In genomic region chr9:134053401-134053871, GRCh38 we compare ENCODE assay signal across 34 cellular contexts. TPM values are rescaled to one million over a fixed set of nuclear protein-coding genes. Genes with fewer than 3 reads are reported as not detected.
A peak's percentile ranks its signal among the peaks of the same experiment; 100 is the strongest.
DNase-seq lines count a peak whose midpoint lies in the region; ATAC-seq, FAIRE-seq and TF ChIP-seq lines count a peak whose summit lies in the region.
"Had no signal": no experiment of that assay in that cellular context is flagged by ENCODE, and none has a peak within 500 bp of the region (broad histone marks: within the 10 kb centered on the region; RNA-seq: fewer than 3 reads in every experiment).

No MANE protein-coding gene starts in this region.

- peaks cover 5% of the 10 kb centered on the region for H3K36me3 Mint-ChIP-seq in activated CD4-positive, alpha-beta T cell treated with anti-CD3 and anti-CD28 coated beads for 36 hours (ENCODE audit: low read depth)

- BruUV-seq in HepG2 (replicated peaks; lab: Mats Ljungman, UMichigan), result no TSS peak

- in situ Hi-C loops in HepG2 (cut with HindIII; ENCODE audit: extremely low pct_ligation_motif_present, low pct_unique_long_range_greater_than_20kb), result no loop called here

- POLR2A ChIA-PET in activated CD4-positive, alpha-beta T cell treated with anti-CD3 and anti-CD28 coated beads for 36 hours (lab: Charles Lee), result no interaction called here
- POLR2A ChIA-PET in HepG2 (lab: Yijun Ruan, JAX), result no interaction called here

- H2AFZ ChIP-seq in HepG2 (ENCODE audit: low read length), result no peak overlapping the region

- no peak for TF ChIP-seq RAD21 in HepG2 (CRISPR knock-in tag; IDR thresholded peaks at IDR 0.05)

- intact Hi-C loops in activated CD4-positive, alpha-beta T cell treated with anti-CD3 and anti-CD28 coated beads for 36 hours (cut with DNase I, micrococcal nuclease), result no loop called here
- intact Hi-C loops in HepG2 (cut with micrococcal nuclease; ENCODE audit: unreplicated experiment), result no loop called here
- intact Hi-C loops in sigmoid colon (cut with DNase I), result no loop called here
- intact Hi-C loops in uterus (cut with DNase I; ENCODE audit: low total_unique reads), result no loop called here

- H3K27ac ChIP-seq in HepG2 (ENCODE audit: extremely low read length, insufficient read depth, low read length), result no peak overlapping the region
- H3K27ac ChIP-seq in sigmoid colon, result no peak overlapping the region
- H3K27ac ChIP-seq in uterus, result no peak overlapping the region
- H3K27ac ChIP-seq: cardiac muscle cell, coronary artery, epithelial cell of prostate, testis had no signal

- no peak overlapping the region for H3K27ac Mint-ChIP-seq in activated CD4-positive, alpha-beta T cell treated with anti-CD3 and anti-CD28 coated beads for 36 hours
- H3K27ac Mint-ChIP-seq: activated naive CD8-positive, alpha-beta T cell; CD4-positive, alpha-beta memory T cell; naive B cell; stimulated activated naive CD8-positive, alpha-beta T cell treated with anti-CD3 and anti-CD28 coated beads, Interleukin-15, Interleukin-2, amounts not matched to agents 100 ng/mL and 50 ng/mL, for 24 hours had no signal

- TF ChIP-seq EP300 in HepG2 (IDR thresholded peaks at IDR 0.05; ENCODE audit: low read depth in 2 of 2, low read length in 2 of 2), result no peak
- TF ChIP-seq EP300 in HepG2 (CRISPR knock-in tag; IDR thresholded peaks at IDR 0.05; ENCODE audit: borderline replicate concordance), result no peak
- TF ChIP-seq EP300 in sigmoid colon (IDR thresholded peaks at IDR 0.05), result no peak

- no peak for TF ChIP-seq POLR2A in HepG2 (IDR thresholded peaks at IDR 0.05; ENCODE audit: insufficient read depth in 1 of 2, low read depth in 2 of 2, low read length in 2 of 2)
- TF ChIP-seq POLR2A in sigmoid colon (IDR thresholded peaks at IDR 0.05), result no peak
- TF ChIP-seq POLR2A in uterus (IDR thresholded peaks at IDR 0.05), result no peak

- 94% methylated on average over 11 of the region's 28 CpGs for WGBS in HepG2 (ENCODE audit: low lambda C conversion rate)
- WGBS in sigmoid colon, 2 donors, result 89 to 90% methylated on average over 28 of the region's 28 CpGs

- H3K4me3 ChIP-seq in endocrine pancreas (ENCODE audit: control insufficient read depth, insufficient read depth, low read length), result no peak overlapping the region
- H3K4me3 ChIP-seq in HepG2 (replicated peaks in 1 of 3; ENCODE audit: insufficient read depth in 1 of 3, low read depth in 2 of 3, low read length in 3 of 3), result no peak overlapping the region
- H3K4me3 ChIP-seq in sigmoid colon, result no peak overlapping the region
- H3K4me3 ChIP-seq in uterus, result no peak overlapping the region
- H3K4me3 ChIP-seq: cardiac muscle cell, coronary artery, GM12878, K562, smooth muscle cell, testis had no signal

- H3K9me3 ChIP-seq in endocrine pancreas (ENCODE audit: control insufficient read depth, low read length), result no peaks in the 10 kb centered on the region
- no peaks in the 10 kb centered on the region for H3K9me3 ChIP-seq in HepG2 (ENCODE audit: low read length)
- H3K9me3 ChIP-seq in sigmoid colon, result no peaks in the 10 kb centered on the region
- H3K9me3 ChIP-seq in uterus, result no peaks in the 10 kb centered on the region
- H3K9me3 ChIP-seq: testis had no signal

- H3K9ac ChIP-seq in endocrine pancreas (ENCODE audit: control insufficient read depth, insufficient read depth, low read length) (peak overlapping the region; percentile 33), HepG2 (ENCODE audit: insufficient read depth, low read depth, low read length) (no peak overlapping the region)

- no peak for ATAC-seq in activated CD4-positive, alpha-beta T cell treated with anti-CD3 and anti-CD28 coated beads for 36 hours
- no peak for ATAC-seq in HepG2
- ATAC-seq: GM12878, K562 had no signal

- CTCF ChIA-PET in activated CD4-positive, alpha-beta T cell treated with anti-CD3 and anti-CD28 coated beads for 36 hours (lab: Charles Lee), result no interaction called here
- CTCF ChIA-PET in HepG2 (lab: Yijun Ruan, JAX; ENCODE audit: low intra/inter-chr PET ratio, low total read pairs), result no interaction called here

- peak; percentile 1 for DNase-seq in activated CD4-positive, alpha-beta T cell treated with anti-CD3 and anti-CD28 coated beads for 36 hours
- DNase-seq in activated CD4-positive, alpha-beta T cell treated with anti-CD3 and anti-CD28 coated beads, Interleukin-2, amount 50 U/mL, for 48 hours, result no peak
- no peak for DNase-seq in HepG2 (ENCODE audit: low spot score)
- peak; percentile 60 for DNase-seq in sigmoid colon
- DNase-seq in DMS 273 (lab: John Stamatoyannopoulos, UW; ENCODE audit: unreplicated experiment), result no peak
- DNase-seq in SHP77 treated with DMSO at 0.1 percent for 48 hours (lab: John Stamatoyannopoulos, UW), result no peak
- DNase-seq in uterus, result no peak
- DNase-seq: 8988T; activated CD4-positive, alpha-beta T cell treated with anti-CD3 and anti-CD28 coated beads for 4 hours; activated effector memory CD4-positive, alpha-beta T cell treated with Interleukin-2 at 50 U/mL for 16 hours; CD4-positive, alpha-beta memory T cell; effector CD8-positive, alpha-beta T cell; hypothalamus; naive B cell; NCI-H1048; NCI-H1694 treated with DMSO at 0.1 percent for 48 hours; NCI-H2171; NCI-H526; NK-92 treated with Interleukin-12 subunit alpha and Interleukin-12 subunit beta, amount 100 ng/mL, for 24 hours; nucleus accumbens; SHP77; stimulated activated CD4-positive, alpha-beta T cell treated with anti-CD3 and anti-CD28 coated beads, Interleukin-1b, Interleukin-23, amount 100 ng/mL, for 48 hours; testis had no signal

- no peak for FAIRE-seq in HepG2 (lab: Jason Lieb, UNC)
- FAIRE-seq: GM12878, HTR-8/SVneo, K562, urothelium cell line had no signal

- H3K4me1 ChIP-seq in endocrine pancreas (ENCODE audit: control insufficient read depth, insufficient read depth, low read length) (no peaks in the 10 kb centered on the region), HepG2 (ENCODE audit: insufficient read depth, low read length) (peaks cover 31% of the 10 kb centered on the region), sigmoid colon (peaks cover 0 to 50% (median 43%) of the 10 kb centered on the region in 4 donors), uterus (peaks cover 6 to 15% of the 10 kb centered on the region in 2 donors)

- no peak overlapping the region for H3K4me2 ChIP-seq in HepG2 (ENCODE audit: low read depth, low read length)
- H3K4me2 ChIP-seq: smooth muscle cell had no signal

- H3K27me3 ChIP-seq in endocrine pancreas (ENCODE audit: control insufficient read depth, insufficient read depth, low read length) (no peaks in the 10 kb centered on the region), HepG2 (ENCODE audit: control insufficient read depth in 1 of 2, insufficient read depth in 2 of 2, low read length in 2 of 2) (no peaks in the 10 kb centered on the region), sigmoid colon (no peaks in the 10 kb centered on the region), uterus (no peaks in the 10 kb centered on the region)
- H3K27me3 ChIP-seq: cardiac muscle cell, testis had no signal

- no peaks in the 10 kb centered on the region for H3K27me3 Mint-ChIP-seq in activated CD4-positive, alpha-beta T cell treated with anti-CD3 and anti-CD28 coated beads for 36 hours
- H3K27me3 Mint-ChIP-seq: activated naive CD8-positive, alpha-beta T cell; CD4-positive, alpha-beta memory T cell; naive B cell; stimulated activated naive CD8-positive, alpha-beta T cell treated with anti-CD3 and anti-CD28 coated beads, Interleukin-15, Interleukin-2, amounts not matched to agents 100 ng/mL and 50 ng/mL, for 24 hours had no signal

- H4K20me1 ChIP-seq in HepG2 (ENCODE audit: insufficient read depth, low read length), result no peaks in the 10 kb centered on the region

- no peaks in the 10 kb centered on the region for H3K36me3 ChIP-seq in endocrine pancreas (ENCODE audit: control insufficient read depth, insufficient read depth, low read length)
- peaks cover 29 to 51% of the 10 kb centered on the region in 2 experiments for H3K36me3 ChIP-seq in HepG2 (replicated peaks in 1 of 2; ENCODE audit: control insufficient read depth in 1 of 2, insufficient read depth in 2 of 2, low read length in 2 of 2)
- H3K36me3 ChIP-seq in sigmoid colon, result peaks cover 17 to 52% (median 40%) of the 10 kb centered on the region in 4 donors
- H3K36me3 ChIP-seq in uterus, result no peaks in the 10 kb centered on the region

- H3K4me1 Mint-ChIP-seq in activated CD4-positive, alpha-beta T cell treated with anti-CD3 and anti-CD28 coated beads for 36 hours, result peaks cover 7% of the 10 kb centered on the region

- H3K4me3 Mint-ChIP-seq in activated CD4-positive, alpha-beta T cell treated with anti-CD3 and anti-CD28 coated beads for 36 hours, result no peak overlapping the region
- H3K4me3 Mint-ChIP-seq: activated naive CD8-positive, alpha-beta T cell; CD4-positive, alpha-beta memory T cell; naive B cell; stimulated activated naive CD8-positive, alpha-beta T cell treated with anti-CD3 and anti-CD28 coated beads, Interleukin-15, Interleukin-2, amounts not matched to agents 100 ng/mL and 50 ng/mL, for 24 hours had no signal

- H3K79me2 ChIP-seq in HepG2 (ENCODE audit: insufficient read depth, low read length), result peaks cover 47% of the 10 kb centered on the region

- TF ChIP-seq CTCF in HepG2 (CRISPR knock-in tag; IDR thresholded peaks at IDR 0.05), result no peak
- TF ChIP-seq CTCF in sigmoid colon (IDR thresholded peaks at IDR 0.05), result no peak
- no peak for TF ChIP-seq CTCF in uterus (IDR thresholded peaks at IDR 0.05)

- H3K9me3 Mint-ChIP-seq in activated CD4-positive, alpha-beta T cell treated with anti-CD3 and anti-CD28 coated beads for 36 hours (ENCODE audit: low read depth), result no peaks in the 10 kb centered on the region
- H3K9me3 Mint-ChIP-seq: naive B cell; stimulated activated naive CD8-positive, alpha-beta T cell treated with anti-CD3 and anti-CD28 coated beads, Interleukin-15, Interleukin-2, amounts not matched to agents 100 ng/mL and 50 ng/mL, for 24 hours had no signal

RNA-seq across cellular contexts. Expression of gene BRD3, which starts 14.4 kb away (rescaled TPM):
- 10 to 100 TPM; 33.8 to 39.2 TPM for total RNA-seq in activated CD4-positive, alpha-beta T cell treated with anti-CD3 and anti-CD28 coated beads for 36 hours
- total RNA-seq in HepG2 (2016; rRNA removed; fragmentation: Illumina TruSeq; extraction: Trizol) (5.9 and 11.2 TPM in 2 replicates), sigmoid colon (10 to 100 TPM; 21.8 to 34.5 (median 25.7) TPM), uterus (10 to 100 TPM in 3 of 4 donors, 1 to 10 TPM in 1; 7.2 to 85.0 (median 42.6) TPM)
- 1.2 TPM in 2 replicates for total RNA-seq in HepG2 (2016; cell fraction: cytosol; rRNA removed; fragmentation: Illumina TruSeq; extraction: Trizol; ENCODE audit: low read depth)
- 7.7 and 8.4 TPM in 2 replicates for total RNA-seq in HepG2 (2016; cell fraction: insoluble cytoplasmic fraction; rRNA removed; fragmentation: Illumina TruSeq; extraction: Trizol)
- total RNA-seq in HepG2 (2016; cell fraction: membrane; rRNA removed; fragmentation: Illumina TruSeq; extraction: Trizol), result 4.3 and 4.8 TPM in 2 replicates
- 8.6 and 9.0 TPM in 2 replicates for total RNA-seq in HepG2 (2016; cell fraction: nucleus; rRNA removed; fragmentation: Illumina TruSeq; extraction: Trizol)
- polyA plus RNA-seq in HepG2 (2011; rRNA removed) (12.8 and 12.9 TPM in 2 replicates), sigmoid colon (10 to 100 TPM in 1 of 3 donors, 1 to 10 TPM in 2; 4.4 to 14.9 (median 5.4) TPM)
- polyA plus RNA-seq in HepG2 (2011; cell fraction: cytosol; rRNA removed), result 7.3 and 8.3 TPM in 2 replicates
- 33.7 and 42.3 TPM in 2 replicates for polyA plus RNA-seq in HepG2 (2011; cell fraction: nucleus; rRNA removed)
- polyA plus RNA-seq in HepG2 (2012), result 22.7 and 27.4 TPM in 2 replicates
- 1.8 and 2.3 TPM in 2 replicates for polyA plus RNA-seq in HepG2 (2016; cell fraction: cytosol; fragmentation: Illumina TruSeq; extraction: Trizol; ENCODE audit: low read depth)
- polyA plus RNA-seq in HepG2 (2016; cell fraction: insoluble cytoplasmic fraction; fragmentation: Illumina TruSeq; extraction: Trizol; ENCODE audit: low read depth), result 12.6 and 17.1 TPM in 2 replicates
- polyA plus RNA-seq in HepG2 (2016; cell fraction: membrane; fragmentation: Illumina TruSeq; extraction: Trizol; ENCODE audit: low read depth), result 4.3 and 4.6 TPM in 2 replicates
- 21.2 and 21.4 TPM in 2 replicates for polyA plus RNA-seq in HepG2 (2016; cell fraction: nucleus; fragmentation: Illumina TruSeq; extraction: Trizol; ENCODE audit: insufficient read depth, low read depth)
- 15.0 and 25.5 TPM in 2 replicates for polyA minus RNA-seq in HepG2 (2011; rRNA and poly(A)+ RNA removed; ENCODE audit: low replicate concordance)
- polyA minus RNA-seq in HepG2 (2011; cell fraction: cytosol; rRNA and poly(A)+ RNA removed), result 23.5 and 27.0 TPM in 2 replicates
- polyA minus RNA-seq in HepG2 (2011; cell fraction: nucleus; rRNA and poly(A)+ RNA removed), result 13.3 and 16.8 TPM in 2 replicates

RNA-seq across cellular contexts. Expression of gene BRD3OS, which starts 28.2 kb away (rescaled TPM):
- 10 to 100 TPM; 15.1 to 18.0 TPM for total RNA-seq in activated CD4-positive, alpha-beta T cell treated with anti-CD3 and anti-CD28 coated beads for 36 hours
- total RNA-seq in HepG2 (2016; rRNA removed; fragmentation: Illumina TruSeq; extraction: Trizol) (4.9 and 5.0 TPM in 2 replicates), sigmoid colon (10 to 100 TPM; 11.7 to 19.4 (median 12.7) TPM), uterus (10 to 100 TPM in 2 of 4 donors, 1 to 10 TPM in 2; 7.4 to 23.9 (median 13.6) TPM)
- 2.6 and 4.1 TPM in 2 replicates for total RNA-seq in HepG2 (2016; cell fraction: cytosol; rRNA removed; fragmentation: Illumina TruSeq; extraction: Trizol; ENCODE audit: low read depth)
- total RNA-seq in HepG2 (2016; cell fraction: insoluble cytoplasmic fraction; rRNA removed; fragmentation: Illumina TruSeq; extraction: Trizol), result 4.9 and 5.5 TPM in 2 replicates
- total RNA-seq in HepG2 (2016; cell fraction: membrane; rRNA removed; fragmentation: Illumina TruSeq; extraction: Trizol), result 10.3 and 11.9 TPM in 2 replicates
- total RNA-seq in HepG2 (2016; cell fraction: nucleus; rRNA removed; fragmentation: Illumina TruSeq; extraction: Trizol), result 3.1 and 4.3 TPM in 2 replicates
- polyA plus RNA-seq in HepG2 (2011; rRNA removed) (3.9 and 5.7 TPM in 2 replicates), sigmoid colon (1 to 10 TPM; 3.9 to 7.8 (median 4.2) TPM)
- 3.3 and 4.0 TPM in 2 replicates for polyA plus RNA-seq in HepG2 (2011; cell fraction: cytosol; rRNA removed)
- 3.3 and 3.7 TPM in 2 replicates for polyA plus RNA-seq in HepG2 (2011; cell fraction: nucleus; rRNA removed)
- polyA plus RNA-seq in HepG2 (2012), result 2.3 and 2.6 TPM in 2 replicates
- 4.5 and 6.0 TPM in 2 replicates for polyA plus RNA-seq in HepG2 (2016; cell fraction: cytosol; fragmentation: Illumina TruSeq; extraction: Trizol; ENCODE audit: low read depth)
- polyA plus RNA-seq in HepG2 (2016; cell fraction: insoluble cytoplasmic fraction; fragmentation: Illumina TruSeq; extraction: Trizol; ENCODE audit: low read depth), result 5.4 and 5.8 TPM in 2 replicates
- polyA plus RNA-seq in HepG2 (2016; cell fraction: membrane; fragmentation: Illumina TruSeq; extraction: Trizol; ENCODE audit: low read depth), result 8.8 and 10.1 TPM in 2 replicates
- polyA plus RNA-seq in HepG2 (2016; cell fraction: nucleus; fragmentation: Illumina TruSeq; extraction: Trizol; ENCODE audit: insufficient read depth, low read depth), result 4.3 and 5.4 TPM in 2 replicates
- 5.6 and 12.7 TPM in 2 replicates for polyA minus RNA-seq in HepG2 (2011; rRNA and poly(A)+ RNA removed; ENCODE audit: low replicate concordance)
- 2.5 and 3.1 TPM in 2 replicates for polyA minus RNA-seq in HepG2 (2011; cell fraction: cytosol; rRNA and poly(A)+ RNA removed)
- 1.5 and 2.1 TPM in 2 replicates for polyA minus RNA-seq in HepG2 (2011; cell fraction: nucleus; rRNA and poly(A)+ RNA removed)

Comparison
In these comparisons a context has a peak if more than half of its experiments do, and no peak if none do; other contexts are left out.
1. DNase-seq: peak in activated CD4-positive, alpha-beta T cell treated with anti-CD3 and anti-CD28 coated beads for 36 hours (single experiment) and sigmoid colon (single experiment); none in activated CD4-positive, alpha-beta T cell treated with anti-CD3 and anti-CD28 coated beads, Interleukin-2, amount 50 U/mL, for 48 hours (0 of 2), HepG2 (single experiment), DMS 273 (single experiment), SHP77 treated with DMSO at 0.1 percent for 48 hours (single experiment) and uterus (0 of 2).